Comparison of ENCODE assay signal across 10 cellular contexts in the genomic region with DNA sequence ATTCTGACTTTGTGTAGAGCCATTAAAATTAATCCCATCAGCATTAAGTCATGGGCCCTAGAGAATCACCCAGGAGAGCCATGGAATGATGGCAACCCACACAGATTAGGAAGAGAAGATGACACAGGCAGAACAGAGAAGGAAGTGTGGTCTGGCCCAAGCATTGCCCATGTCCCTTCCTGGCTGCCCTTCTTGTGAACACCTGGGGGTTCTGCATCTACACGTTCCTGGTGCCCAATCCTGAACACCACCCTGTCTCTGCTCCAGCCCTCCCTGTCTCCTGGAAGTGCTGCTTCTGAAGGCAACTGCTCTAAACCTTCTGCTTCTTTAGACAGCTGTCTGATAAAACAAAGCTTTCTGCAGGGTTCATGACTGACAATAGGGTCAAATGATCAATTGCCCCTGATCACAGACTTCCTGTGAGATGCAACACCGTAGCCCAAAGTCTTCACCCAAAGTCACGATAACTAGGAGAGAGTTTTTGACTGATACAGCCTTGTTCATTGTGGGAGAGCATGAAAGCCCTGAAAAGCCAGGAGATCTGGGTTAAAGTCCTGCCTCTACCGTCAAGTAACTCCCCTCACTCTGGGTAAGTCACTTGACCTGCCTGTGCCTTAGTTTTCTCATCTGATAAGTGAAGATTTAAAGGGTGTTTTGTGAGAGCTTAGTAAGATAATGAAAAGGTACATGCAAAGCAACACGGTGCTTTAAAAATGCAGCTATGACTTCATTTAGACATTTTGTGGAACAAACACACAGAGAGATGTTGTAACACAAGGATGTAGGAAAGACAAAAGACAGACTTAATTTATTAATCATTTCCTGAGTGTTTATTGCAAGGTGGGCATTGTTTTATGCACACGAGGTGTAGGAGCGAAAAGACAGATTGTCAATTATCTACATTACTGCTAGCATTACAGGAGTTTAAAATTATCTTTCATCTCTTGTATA.
A peak's percentile ranks its signal among the peaks of the same experiment; 100 is the strongest.
DNase-seq lines count a peak whose midpoint lies in the region; ATAC-seq, FAIRE-seq and TF ChIP-seq lines count a peak whose summit lies in the region.
"Had no signal": no experiment of that assay in that cellular context is flagged by ENCODE, and none has a peak within 500 bp of the region (broad histone marks: within the 10 kb centered on the region; RNA-seq: fewer than 3 reads in every experiment).

No MANE protein-coding gene starts in this region.

- DNase-seq in SK-N-SH: no peak
- no peak for DNase-seq in mammary epithelial cell
- no peak for DNase-seq in keratinocyte (ENCODE audit: low read depth, low spot score)
- DNase-seq in uterus: no peak
- no peak for DNase-seq in activated CD4-positive, alpha-beta T cell treated with anti-CD3 and anti-CD28 coated beads for 36 hours
- no peak for DNase-seq in T-helper 17 cell
- no peak for DNase-seq in NCI-H510A treated with DMSO at 0.1 percent for 48 hours (lab: John Stamatoyannopoulos, UW)
- DNase-seq: activated CD8-positive, alpha-beta memory T cell treated with anti-CD3 and anti-CD28 coated beads, Interleukin-2, amount 50 U/mL, for 4 hours had no signal

- dilution Hi-C loops in mammary epithelial cell (cut with HindIII; ENCODE audit: low sequenced_read_pairs): no loop called here
- dilution Hi-C loops in keratinocyte (cut with MboI; ENCODE audit: extremely low pct_ligation_motif_present, low sequenced_read_pairs): no loop called here

- H3K9me3 Mint-ChIP-seq in activated CD4-positive, alpha-beta T cell treated with anti-CD3 and anti-CD28 coated beads for 36 hours (ENCODE audit: low read depth): no peaks in the 10 kb centered on the region
- H3K9me3 Mint-ChIP-seq: stimulated activated memory B cell treated with anti-CD40 and anti-IgM and Interleukin-4, amounts not matched to agents 10 μg/mL and 1 μg/mL and 100 μg/mL, for 72 hours had no signal

- peaks cover 7% of the 10 kb centered on the region; the same call in 1 of the 2 replicates for H3K79me2 ChIP-seq in SK-N-SH (ENCODE audit: insufficient read depth)
- no peaks in the 10 kb centered on the region for H3K79me2 ChIP-seq in mammary epithelial cell (ENCODE audit: insufficient read depth, low read length)
- no peaks in the 10 kb centered on the region for H3K79me2 ChIP-seq in keratinocyte (ENCODE audit: control insufficient read depth, insufficient read depth, low read length)

- H3K27me3 Mint-ChIP-seq in activated CD4-positive, alpha-beta T cell treated with anti-CD3 and anti-CD28 coated beads for 36 hours: peaks cover 5% of the 10 kb centered on the region
- peaks cover 31% of the 10 kb centered on the region for H3K27me3 Mint-ChIP-seq in T-helper 17 cell

- peak overlapping the region; percentile 69 for H2AFZ ChIP-seq in SK-N-SH (ENCODE audit: low read depth)
- H2AFZ ChIP-seq in mammary epithelial cell (ENCODE audit: low read depth, low read length): peak overlapping the region; percentile 49
- peak overlapping the region; percentile 21 for H2AFZ ChIP-seq in keratinocyte (ENCODE audit: control insufficient read depth, low read length)

- POLR2A ChIA-PET in SK-N-SH (lab: Yijun Ruan, JAX): no interaction called here
- POLR2A ChIA-PET in activated CD4-positive, alpha-beta T cell treated with anti-CD3 and anti-CD28 coated beads for 36 hours (lab: Charles Lee): no interaction called here

- FAIRE-seq in keratinocyte (lab: Jason Lieb, UNC): no peak

- H3K36me3 ChIP-seq in SK-N-SH (replicated peaks in 1 of 2; ENCODE audit: control insufficient read depth in 1 of 2, insufficient read depth in 2 of 2, low read length in 1 of 2) (no peaks in the 10 kb centered on the region), mammary epithelial cell (ENCODE audit: insufficient read depth, low read length) (no peaks in the 10 kb centered on the region), keratinocyte (ENCODE audit: control insufficient read depth in 2 of 2, extremely low read depth in 1 of 2, insufficient read depth in 2 of 2, low read length in 2 of 2) (no peaks in the 10 kb centered on the region), uterus (no peaks in the 10 kb centered on the region)

- no TSS peak for BruUV-seq in mammary epithelial cell (replicated peaks; lab: Mats Ljungman, UMichigan)

- no peak overlapping the region for H3K27ac Mint-ChIP-seq in activated CD4-positive, alpha-beta T cell treated with anti-CD3 and anti-CD28 coated beads for 36 hours
- H3K27ac Mint-ChIP-seq in T-helper 17 cell: no peak overlapping the region
- H3K27ac Mint-ChIP-seq: stimulated activated memory B cell treated with anti-CD40 and anti-IgM and Interleukin-4, amounts not matched to agents 10 μg/mL and 1 μg/mL and 100 μg/mL, for 72 hours had no signal

- H3K4me1 ChIP-seq in SK-N-SH (ENCODE audit: control insufficient read depth in 1 of 2, insufficient read depth in 2 of 2, low read depth in 1 of 2, low read length in 1 of 2) (peaks cover 19 to 21% of the 10 kb centered on the region in 2 experiments; a peak in 3 of 4 replicates), mammary epithelial cell (ENCODE audit: insufficient read depth, low read length) (peaks cover 37% of the 10 kb centered on the region), keratinocyte (ENCODE audit: control insufficient read depth, extremely low read depth, insufficient read depth, low read length) (peaks cover 42% of the 10 kb centered on the region), uterus (no peaks in the 10 kb centered on the region)

- CTCF ChIA-PET in SK-N-SH (lab: Yijun Ruan, JAX): interaction anchor here (1.0 kb wide), 2 partner anchors 13 to 110 kb away, joined by 3 read pairs; no protein-coding TSS in a partner anchor
- CTCF ChIA-PET in mammary epithelial cell (lab: Charles Lee; ENCODE audit: low non-redundant PET): no interaction called here
- CTCF ChIA-PET in activated CD4-positive, alpha-beta T cell treated with anti-CD3 and anti-CD28 coated beads for 36 hours (lab: Charles Lee): no interaction called here

- H3K4me2 ChIP-seq in SK-N-SH (peak overlapping the region; percentile 88), mammary epithelial cell (ENCODE audit: insufficient read depth, low read depth, low read length) (peak overlapping the region; percentile 83), keratinocyte (ENCODE audit: control insufficient read depth, extremely low read depth, insufficient read depth, low read depth, low read length) (peak overlapping the region; percentile 97)

- H3K4me1 Mint-ChIP-seq in activated CD4-positive, alpha-beta T cell treated with anti-CD3 and anti-CD28 coated beads for 36 hours: peaks cover 21% of the 10 kb centered on the region
- H3K4me1 Mint-ChIP-seq in T-helper 17 cell: peaks cover 2% of the 10 kb centered on the region
- H3K4me1 Mint-ChIP-seq: stimulated activated memory B cell treated with anti-CD40 and anti-IgM and Interleukin-4, amounts not matched to agents 10 μg/mL and 1 μg/mL and 100 μg/mL, for 72 hours had no signal

- H3K9me2 ChIP-seq in SK-N-SH: no peaks in the 10 kb centered on the region

- H3K9me3 ChIP-seq in SK-N-SH (no peaks in the 10 kb centered on the region), mammary epithelial cell (replicated peaks; ENCODE audit: insufficient read depth, low read length) (no peaks in the 10 kb centered on the region), keratinocyte (ENCODE audit: control insufficient read depth, low read depth, low read length) (no peaks in the 10 kb centered on the region), uterus (no peaks in the 10 kb centered on the region), T-helper 17 cell (ENCODE audit: control insufficient read depth, low read length, poor library complexity, severe bottlenecking) (no peaks in the 10 kb centered on the region)

- no peak overlapping the region for H3K4me3 Mint-ChIP-seq in activated CD4-positive, alpha-beta T cell treated with anti-CD3 and anti-CD28 coated beads for 36 hours
- no peak overlapping the region for H3K4me3 Mint-ChIP-seq in T-helper 17 cell
- H3K4me3 Mint-ChIP-seq: stimulated activated memory B cell treated with anti-CD40 and anti-IgM and Interleukin-4, amounts not matched to agents 10 μg/mL and 1 μg/mL and 100 μg/mL, for 72 hours had no signal

- peak overlapping the region; percentile 97 to 100 for H3K27ac ChIP-seq in SK-N-SH (ENCODE audit: low read depth in 2 of 2, low read length in 1 of 2)
- H3K27ac ChIP-seq in mammary epithelial cell (ENCODE audit: insufficient read depth, low read depth, low read length): peak overlapping the region; percentile 98
- no peak overlapping the region for H3K27ac ChIP-seq in keratinocyte (ENCODE audit: control insufficient read depth, insufficient read depth, low read length)
- peak overlapping the region; percentile 6 to 75 for H3K27ac ChIP-seq in uterus

- intact Hi-C loops in mammary epithelial cell (cut with micrococcal nuclease): loop anchor here (5.0 kb wide), 1 partner anchor 56 kb away; no protein-coding TSS in a partner anchor
- intact Hi-C loops in uterus (cut with DNase I; ENCODE audit: low total_unique reads): no loop called here
- intact Hi-C loops in activated CD4-positive, alpha-beta T cell treated with anti-CD3 and anti-CD28 coated beads for 36 hours (cut with DNase I, micrococcal nuclease): no loop called here

- peaks cover 36% of the 10 kb centered on the region for H3F3A ChIP-seq in SK-N-SH (replicated peaks; ENCODE audit: insufficient read depth)

- TF ChIP-seq CTCF in SK-N-SH (IDR thresholded peaks at IDR 0.05) (no peak), mammary epithelial cell (conservative IDR thresholded peaks at IDR 0.05 in 1 of 2, IDR thresholded peaks at IDR 0.05 in 1 of 2; ENCODE audit: extremely low read depth in 1 of 2, insufficient read depth in 1 of 2, low read depth in 1 of 2, low read length in 2 of 2) (no peak), keratinocyte (optimal IDR thresholded peaks at IDR 0.05 in 1 of 3, IDR thresholded peaks at IDR 0.05 in 1 of 3, conservative IDR thresholded peaks at IDR 0.05 in 1 of 3; ENCODE audit: extremely low read depth in 1 of 3, insufficient read depth in 2 of 3, low read length in 3 of 3) (no peak), uterus (IDR thresholded peaks at IDR 0.05) (no peak)

- no peak for TF ChIP-seq RAD21 in SK-N-SH (IDR thresholded peaks at IDR 0.05; ENCODE audit: low read length)

- H3K9ac ChIP-seq in SK-N-SH (peak overlapping the region; percentile 99), mammary epithelial cell (ENCODE audit: insufficient read depth, low read length) (peak overlapping the region; percentile 29), keratinocyte (ENCODE audit: control insufficient read depth, extremely low read depth, insufficient read depth, low read length) (no peak overlapping the region)

- no peak for TF ChIP-seq POLR2A in uterus (IDR thresholded peaks at IDR 0.05)

- peak overlapping the region in 1 of 2 experiments; percentile 59; a peak in 3 of 4 replicates for H3K4me3 ChIP-seq in SK-N-SH (ENCODE audit: low read depth in 2 of 2, low read length in 1 of 2)
- H3K4me3 ChIP-seq in mammary epithelial cell (replicated peaks in 1 of 3; ENCODE audit: insufficient read depth in 1 of 3, low read depth in 2 of 3, low read length in 3 of 3): peak overlapping the region in 1 of 3 experiments; percentile 32
- no peak overlapping the region for H3K4me3 ChIP-seq in keratinocyte (ENCODE audit: control insufficient read depth in 2 of 3, extremely low read depth in 1 of 3, insufficient read depth in 2 of 3, low read depth in 1 of 3, low read length in 3 of 3)
- peak overlapping the region in 1 of 2 donors; percentile 9 for H3K4me3 ChIP-seq in uterus

- H4K20me1 ChIP-seq in SK-N-SH (ENCODE audit: insufficient read depth) (no peaks in the 10 kb centered on the region), mammary epithelial cell (ENCODE audit: insufficient read depth, low read length) (no peaks in the 10 kb centered on the region), keratinocyte (ENCODE audit: control insufficient read depth, extremely low read depth, insufficient read depth, low read length) (no peaks in the 10 kb centered on the region)

- no peak for ATAC-seq in SK-N-SH treated with all-trans-retinoic acid at 6 μM for 48 hours
- no peak for ATAC-seq in activated CD4-positive, alpha-beta T cell treated with anti-CD3 and anti-CD28 coated beads for 36 hours
- no peak for ATAC-seq in T-helper 17 cell
- ATAC-seq: stimulated activated memory B cell treated with anti-CD40 and anti-IgM and Interleukin-4, amounts not matched to agents 10 μg/mL and 1 μg/mL and 100 μg/mL, for 72 hours had no signal

- TF ChIP-seq EP300 in SK-N-SH (IDR thresholded peaks at IDR 0.05; ENCODE audit: borderline replicate concordance in 1 of 2, low read depth in 1 of 2, low read length in 1 of 2): no peak

- in situ Hi-C loops in mammary epithelial cell (cut with MboI; ENCODE audit: low sequenced_read_pairs in 2 of 2): no loop called here

- 50% methylated on average over 6 of the region's 7 CpGs for WGBS in SK-N-SH (ENCODE audit: low lambda C conversion rate)
- WGBS in mammary epithelial cell (ENCODE audit: low coverage, missing lambda C conversion rate): 43% methylated on average over 6 of the region's 7 CpGs

- H3K27me3 ChIP-seq in SK-N-SH (ENCODE audit: insufficient read depth): no peaks in the 10 kb centered on the region
- no peaks in the 10 kb centered on the region for H3K27me3 ChIP-seq in mammary epithelial cell (ENCODE audit: insufficient read depth, low read length)
- no peaks in the 10 kb centered on the region for H3K27me3 ChIP-seq in keratinocyte (ENCODE audit: control insufficient read depth, extremely low read depth, insufficient read depth, low read length)
- H3K27me3 ChIP-seq in uterus: no peaks in the 10 kb centered on the region

- no peaks in the 10 kb centered on the region for H3K36me3 Mint-ChIP-seq in activated CD4-positive, alpha-beta T cell treated with anti-CD3 and anti-CD28 coated beads for 36 hours (ENCODE audit: low read depth)
- H3K36me3 Mint-ChIP-seq in T-helper 17 cell (ENCODE audit: low read depth): no peaks in the 10 kb centered on the region
- H3K36me3 Mint-ChIP-seq: stimulated activated memory B cell treated with anti-CD40 and anti-IgM and Interleukin-4, amounts not matched to agents 10 μg/mL and 1 μg/mL and 100 μg/mL, for 72 hours had no signal

- H3K9me1 ChIP-seq in keratinocyte (ENCODE audit: control insufficient read depth, extremely low read depth, insufficient read depth, low read length): no peaks in the 10 kb centered on the region
